ENCODE assay signal across 8 cellular contexts in the genomic region with DNA sequence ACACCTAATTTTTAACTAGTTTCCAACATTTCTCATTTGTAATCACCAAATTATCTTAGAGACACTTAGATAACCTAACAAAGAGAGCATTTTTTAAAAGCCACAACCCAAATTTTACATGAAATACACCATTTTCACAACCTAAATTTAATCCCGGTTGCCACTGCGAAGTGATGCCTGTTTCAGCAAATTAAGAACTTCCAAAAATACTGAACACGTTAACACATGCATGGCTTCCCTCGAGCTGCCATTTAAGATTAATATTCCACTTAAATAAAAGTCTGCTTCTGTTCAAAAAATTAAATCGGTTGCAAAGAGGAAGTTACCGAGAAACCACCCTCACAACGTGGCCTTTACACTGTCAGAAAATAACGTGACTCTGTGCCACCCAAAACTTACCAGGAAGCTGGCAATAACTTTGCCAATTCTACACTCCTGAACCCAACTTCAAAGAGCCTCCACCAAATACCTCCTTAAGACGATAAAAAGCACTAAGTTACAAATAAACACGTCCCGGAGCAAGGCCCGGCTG. TPM values are rescaled to one million over a fixed set of nuclear protein-coding genes. Genes with fewer than 3 reads are reported as not detected.
DNase-seq lines count a peak whose midpoint lies in the region; ATAC-seq, FAIRE-seq and TF ChIP-seq lines count a peak whose summit lies in the region.

No MANE protein-coding gene starts in this region.

- 1% methylated on average over 9 of the region's 12 CpGs for WGBS in GM12878 (ENCODE audit: insufficient coverage, insufficient replicate concordance, low lambda C conversion rate, missing lambda C conversion rate)
- 0% methylated on average over 12 of the region's 12 CpGs for WGBS in suprapubic skin

- DNase-seq in SIG-M5 treated with dmso at 0.1 percent for 504 hours (lab: John Stamatoyannopoulos, UW; ENCODE audit: unreplicated experiment) (peak; percentile 64), SIG-M5 (lab: John Stamatoyannopoulos, UW) (no peak), NCI-H2107 treated with DMSO at 0.1 percent for 48 hours (lab: John Stamatoyannopoulos, UW; ENCODE audit: unreplicated experiment) (peak; percentile 69), GM12878 (ENCODE audit: low read depth, low spot score) (no peak), left lung (no peak), suprapubic skin (ENCODE audit: low spot score in 2 of 2) (no peak)
- DNase-seq in activated CD4-positive, CD25-positive, alpha-beta regulatory T cell (lab: John Stamatoyannopoulos, UW), result no peak

- POLR2A ChIA-PET in GM12878 (lab: Charles Lee), result interaction anchor here (0.6 to 1.7 kb wide), 3 partner anchors 51 to 1874 kb away, joined by 4 to 9 read pairs (median 7); no protein-coding TSS in a partner anchor

- peak; percentile 80 for FAIRE-seq in GM12878 (lab: Jason Lieb, UNC)

- TF ChIP-seq EP300 in GM12878 (IDR thresholded peaks at IDR 0.05; ENCODE audit: borderline replicate concordance in 1 of 2, control insufficient read depth in 1 of 2, low read depth in 2 of 2, low read length in 2 of 2) (no peak), suprapubic skin (IDR thresholded peaks at IDR 0.05) (no peak)

- peak; percentile 11 for ATAC-seq in GM12878
- ATAC-seq in left lung, result peak; percentile 3
- ATAC-seq in GM19452 (IDR thresholded peaks at IDR 0.05; ENCODE audit: unreplicated experiment), result no peak

- RAD21 ChIA-PET in GM12878 (lab: Charles Lee; ENCODE audit: unreplicated experiment), result interaction anchor here (0.5 to 2.8 kb wide), 7 partner anchors 17 to 164 kb away, joined by 3 to 23 read pairs (median 9); no protein-coding TSS in a partner anchor

- peaks cover 54% of the 10 kb centered on the region for H3K79me2 ChIP-seq in GM12878 (ENCODE audit: control insufficient read depth, insufficient read depth, low read length)

- TF ChIP-seq CTCF in GM12878 (IDR thresholded peaks at IDR 0.05 in 2 of 3, conservative IDR thresholded peaks at IDR 0.05 in 1 of 3; ENCODE audit: control insufficient read depth in 2 of 3, extremely low read depth in 1 of 3, insufficient read depth in 1 of 3, low read depth in 3 of 3, low read length in 3 of 3), result no peak
- TF ChIP-seq CTCF in left lung (IDR thresholded peaks at IDR 0.05), result no peak
- no peak for TF ChIP-seq CTCF in suprapubic skin (IDR thresholded peaks at IDR 0.05)

- CTCF ChIA-PET in GM12878 (lab: Yijun Ruan, JAX), result interaction anchor here (0.9 to 4.0 kb wide), 4 partner anchors 31 to 234 kb away, joined by 3 to 13 read pairs (median 3); no protein-coding TSS in a partner anchor

- H3K9me3 ChIP-seq in GM12878 (replicated peaks; ENCODE audit: control insufficient read depth, insufficient read depth, low read length) (no peaks in the 10 kb centered on the region), left lung (no peaks in the 10 kb centered on the region), suprapubic skin (no peaks in the 10 kb centered on the region)

- H3K36me3 ChIP-seq in GM12878 (ENCODE audit: control insufficient read depth in 2 of 2, insufficient read depth in 2 of 2, low read length in 1 of 2), result no peaks in the 10 kb centered on the region
- no peaks in the 10 kb centered on the region for H3K36me3 ChIP-seq in left lung
- H3K36me3 ChIP-seq in suprapubic skin, result no peaks in the 10 kb centered on the region

- peak overlapping the region; percentile 94 for H3K9ac ChIP-seq in GM12878 (ENCODE audit: control insufficient read depth, insufficient read depth, low read length)

- H3K27me3 ChIP-seq in GM12878 (replicated peaks in 1 of 2; ENCODE audit: control insufficient read depth in 2 of 2, insufficient read depth in 2 of 2, low read length in 1 of 2) (no peaks in the 10 kb centered on the region), left lung (no peaks in the 10 kb centered on the region), suprapubic skin (no peaks in the 10 kb centered on the region)

- no peak for TF ChIP-seq RAD21 in GM12878 (IDR thresholded peaks at IDR 0.05; ENCODE audit: insufficient read depth, low read depth, low read length)

- peak overlapping the region; percentile 99 for H3K4me3 ChIP-seq in GM12878
- peak overlapping the region; percentile 72 to 74 for H3K4me3 ChIP-seq in left lung
- peak overlapping the region; percentile 95 for H3K4me3 ChIP-seq in suprapubic skin

- peak overlapping the region; percentile 81 for H3K4me2 ChIP-seq in GM12878 (ENCODE audit: control insufficient read depth, insufficient read depth)

- H4K20me1 ChIP-seq in GM12878 (ENCODE audit: control insufficient read depth, insufficient read depth), result no peaks in the 10 kb centered on the region

- H3K4me1 ChIP-seq in GM12878 (ENCODE audit: control insufficient read depth, insufficient read depth, low read length) (peaks cover 13% of the 10 kb centered on the region), left lung (peaks cover 9 to 57% of the 10 kb centered on the region in 2 donors), suprapubic skin (peaks cover 45% of the 10 kb centered on the region)

- in situ Hi-C loops in GM12878 (cut with MboI), result loop anchor here (5.0 kb wide), 1 partner anchor 161 kb away; no protein-coding TSS in a partner anchor

- intact Hi-C loops in GM12878 (cut with micrococcal nuclease; ENCODE audit: unreplicated experiment) (loop anchor here (2.0 to 5.0 kb wide), 4 partner anchors 49 to 253 kb away; no protein-coding TSS in a partner anchor), left lung (cut with DNase I) (loop anchor here in 1 of 2 donors (2.0 to 10.0 kb wide), 2 partner anchors 141 to 165 kb away; no protein-coding TSS in a partner anchor)

- H3K27ac ChIP-seq in GM12878 (ENCODE audit: control insufficient read depth, insufficient read depth) (peak overlapping the region; percentile 97), left lung (peak overlapping the region; percentile 95 to 96), suprapubic skin (peak overlapping the region; percentile 99)

- TF ChIP-seq POLR2A in GM12878 (IDR thresholded peaks at IDR 0.05; ENCODE audit: low read depth, low read length) (no peak), suprapubic skin (IDR thresholded peaks at IDR 0.05) (no peak)

- H2AFZ ChIP-seq in GM12878 (ENCODE audit: control insufficient read depth, low read depth, low read length), result peak overlapping the region; percentile 37; the same call in 1 of the 2 replicates

- SMC1A ChIA-PET in GM12878 (lab: Charles Lee; ENCODE audit: uncharacterized antibody, unreplicated experiment), result interaction anchor here (1.0 to 4.3 kb wide), 11 partner anchors 18 to 182 kb away, joined by 3 to 21 read pairs (median 9); no protein-coding TSS in a partner anchor

- no TSS peak for BruUV-seq in GM12878 (replicated peaks; lab: Mats Ljungman, UMichigan)

TF ChIP-seq in GM12878, 131 proteins besides CTCF, POLR2A, EP300 and RAD21 (continues in another document):
- TF ChIP-seq, protein P1, sequence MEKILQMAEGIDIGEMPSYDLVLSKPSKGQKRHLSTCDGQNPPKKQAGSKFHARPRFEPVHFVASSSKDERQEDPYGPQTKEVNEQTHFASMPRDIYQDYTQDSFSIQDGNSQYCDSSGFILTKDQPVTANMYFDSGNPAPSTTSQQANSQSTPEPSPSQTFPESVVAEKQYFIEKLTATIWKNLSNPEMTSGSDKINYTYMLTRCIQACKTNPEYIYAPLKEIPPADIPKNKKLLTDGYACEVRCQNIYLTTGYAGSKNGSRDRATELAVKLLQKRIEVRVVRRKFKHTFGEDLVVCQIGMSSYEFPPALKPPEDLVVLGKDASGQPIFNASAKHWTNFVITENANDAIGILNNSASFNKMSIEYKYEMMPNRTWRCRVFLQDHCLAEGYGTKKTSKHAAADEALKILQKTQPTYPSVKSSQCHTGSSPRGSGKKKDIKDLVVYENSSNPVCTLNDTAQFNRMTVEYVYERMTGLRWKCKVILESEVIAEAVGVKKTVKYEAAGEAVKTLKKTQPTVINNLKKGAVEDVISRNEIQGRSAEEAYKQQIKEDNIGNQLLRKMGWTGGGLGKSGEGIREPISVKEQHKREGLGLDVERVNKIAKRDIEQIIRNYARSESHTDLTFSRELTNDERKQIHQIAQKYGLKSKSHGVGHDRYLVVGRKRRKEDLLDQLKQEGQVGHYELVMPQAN (conservative IDR thresholded peaks at IDR 0.05), result peak; percentile 37; the same call in 1 of the 2 replicates

RNA-seq across cellular contexts. Expression of gene TBL1XR1, which starts 1.3 kb away (rescaled TPM):
- 54.8 and 56.7 TPM in 2 replicates for total RNA-seq in GM12878 (2013; cell fraction: nucleolus; rRNA removed)
- total RNA-seq in GM12878 (2014; rRNA removed) (60.6 and 68.7 TPM in 2 replicates), GM12878 (2014; rRNA removed; fragmentation: Illumina TruSeq; extraction: Trizol) (72.2 and 78.9 TPM in 2 replicates), GM12878 (2021) (114 and 126 TPM in 2 replicates), left lung (100 to 1,000 TPM; 152 to 163 TPM), suprapubic skin (10 to 100 TPM; 56.0 to 90.8 (median 75.6) TPM)
- 13.5 TPM for polyA plus RNA-seq in GM12878 (2011; ENCODE audit: low read depth)
- polyA plus RNA-seq in GM12878 (2011; rRNA removed) (115 and 133 TPM in 2 replicates), GM12878 (2014; fragmentation: Illumina TruSeq; extraction: Trizol) (41.9 and 53.2 TPM in 2 replicates), GM12878 (2014; fragmentation: Nextera tagmentation; extraction: Ambion mirVana) (10 to 100 TPM; 13.0 to 77.5 TPM), GM12878 (2014; rRNA removed) (39.6 and 46.8 TPM in 2 replicates), GM12878 (2016; fragmentation: Nextera tagmentation; extraction: Ambion mirVana) (10 to 100 TPM; 56.8 to 60.1 TPM)
- polyA plus RNA-seq in GM12878 (2011; cell fraction: cytosol; rRNA removed), result 27.6 and 44.4 TPM in 2 replicates
- 55.1 and 55.3 TPM in 2 replicates for polyA plus RNA-seq in GM12878 (2011; cell fraction: nucleus; rRNA removed)
- polyA plus RNA-seq in GM12878 (2012), result 31.5 and 35.2 TPM in 2 replicates
- 233 and 383 TPM in 2 replicates for polyA minus RNA-seq in GM12878 (2011; rRNA and poly(A)+ RNA removed)
- 109 and 146 TPM in 2 replicates for polyA minus RNA-seq in GM12878 (2011; cell fraction: cytosol; rRNA and poly(A)+ RNA removed)
- 58.4 and 117 TPM in 2 replicates for polyA minus RNA-seq in GM12878 (2011; cell fraction: nucleus; rRNA and poly(A)+ RNA removed)

Comparison
In these comparisons a context has a peak if more than half of its experiments do, and no peak if none do; other contexts are left out.
1. DNase-seq: peak in SIG-M5 treated with dmso at 0.1 percent for 504 hours (single experiment) and NCI-H2107 treated with DMSO at 0.1 percent for 48 hours (single experiment); none in SIG-M5 (single experiment), GM12878 (single experiment), left lung (0 of 2), suprapubic skin (0 of 2) and activated CD4-positive, CD25-positive, alpha-beta regulatory T cell (0 of 4).
2. Peak in every context shown above with its lines, with median percentiles within 50 percentile points of each other: H3K27ac ChIP-seq and H3K4me3 ChIP-seq.